ENCODE assay signal across 28 cellular contexts in the genomic region with DNA sequence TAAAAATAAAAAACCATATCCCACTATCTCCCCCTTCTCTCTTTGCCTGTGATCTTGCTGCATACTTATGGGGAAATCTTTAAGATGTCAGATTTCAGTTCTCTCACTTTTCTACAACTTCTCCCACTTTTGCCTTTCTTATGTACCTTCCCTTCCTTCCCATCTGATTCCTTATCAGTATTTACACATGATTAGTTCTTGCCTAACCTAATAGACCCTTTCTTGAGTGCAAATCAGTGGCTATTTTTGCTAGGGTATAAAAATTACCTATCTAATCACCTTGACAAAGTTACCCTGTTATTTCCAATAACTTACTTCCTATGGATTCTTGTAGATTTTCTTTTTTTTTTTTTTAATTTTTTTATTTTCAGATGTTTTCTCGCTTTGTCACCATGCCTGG.
"Had no signal": no experiment of that assay in that cellular context is flagged by ENCODE, and none has a peak within 500 bp of the region (broad histone marks: within the 10 kb centered on the region; RNA-seq: fewer than 3 reads in every experiment).

No MANE protein-coding gene starts in this region.

- DNase-seq: hypothalamus; immature natural killer cell; kidney; left colon; left lung; lower lobe of right lung; mammary epithelial cell; mesenchymal stem cell; naive B cell; natural killer cell; nephron progenitor cell; nucleus accumbens; pancreas; posterior cingulate gyrus; retina; right cardiac atrium; sigmoid colon; small intestine; spleen; stimulated activated CD4-positive, alpha-beta T cell treated with anti-CD3 and anti-CD28 coated beads, Interleukin-4, amount 100 ng/mL, for 24 hours; stimulated activated naive CD4-positive, alpha-beta T cell treated with Interleukin-2 at 50 U/mL for 16 hours; stimulated activated naive CD8-positive, alpha-beta T cell treated with anti-CD3 and anti-CD28 coated beads, Interleukin-15, amount 100 ng/mL, for 72 hours; substantia nigra; uterus had no signal

- ATAC-seq: left colon; left lung; lower lobe of right lung; natural killer cell; pancreas; right cardiac atrium; stimulated activated effector memory CD8-positive, alpha-beta T cell treated with anti-CD3 and anti-CD28 coated beads, Interleukin-12 subunit alpha, Interleukin-12 subunit beta, amount 100 ng/mL, for 72 hours; stimulated activated naive CD8-positive, alpha-beta T cell treated with anti-CD3 and anti-CD28 coated beads, Interleukin-15, amount 100 ng/mL, for 72 hours had no signal

- H3K27ac Mint-ChIP-seq: nephron progenitor cell; stimulated activated effector memory CD8-positive, alpha-beta T cell treated with anti-CD3 and anti-CD28 coated beads, Interleukin-12 subunit alpha, Interleukin-12 subunit beta, amount 100 ng/mL, for 72 hours; stimulated activated naive CD8-positive, alpha-beta T cell treated with anti-CD3 and anti-CD28 coated beads, Interleukin-15, amount 100 ng/mL, for 72 hours; type B pancreatic cell had no signal

- H3K4me3 ChIP-seq: left lung, lower lobe of right lung, pancreas, prostate gland, sigmoid colon, spleen, tibial nerve, uterus had no signal

- H3K4me1 ChIP-seq: pancreas, prostate gland, sigmoid colon, uterus had no signal

- H3K9me3 ChIP-seq: left lung, lower lobe of right lung, pancreas, prostate gland, sigmoid colon, spleen, tibial nerve, uterus had no signal

- H3K4me1 Mint-ChIP-seq: stimulated activated effector memory CD8-positive, alpha-beta T cell treated with anti-CD3 and anti-CD28 coated beads, Interleukin-12 subunit alpha, Interleukin-12 subunit beta, amount 100 ng/mL, for 72 hours had no signal

- H3K27ac ChIP-seq: left lung, lower lobe of right lung, pancreas, prostate gland, sigmoid colon, spleen, tibial nerve, uterus had no signal

- H3K4me3 Mint-ChIP-seq: immature natural killer cell; naive B cell; natural killer cell; nephron progenitor cell; stimulated activated effector memory CD8-positive, alpha-beta T cell treated with anti-CD3 and anti-CD28 coated beads, Interleukin-12 subunit alpha, Interleukin-12 subunit beta, amount 100 ng/mL, for 72 hours; stimulated activated naive CD8-positive, alpha-beta T cell treated with anti-CD3 and anti-CD28 coated beads, Interleukin-15, amount 100 ng/mL, for 72 hours; type B pancreatic cell had no signal

- H3K9me3 Mint-ChIP-seq: immature natural killer cell; naive B cell; natural killer cell; nephron progenitor cell; stimulated activated effector memory CD8-positive, alpha-beta T cell treated with anti-CD3 and anti-CD28 coated beads, Interleukin-12 subunit alpha, Interleukin-12 subunit beta, amount 100 ng/mL, for 72 hours; stimulated activated naive CD8-positive, alpha-beta T cell treated with anti-CD3 and anti-CD28 coated beads, Interleukin-15, amount 100 ng/mL, for 72 hours; type B pancreatic cell had no signal

- H3K27me3 ChIP-seq: left lung, pancreas, sigmoid colon, spleen, tibial nerve, uterus had no signal

- H3K27me3 Mint-ChIP-seq: naive B cell; stimulated activated naive CD8-positive, alpha-beta T cell treated with anti-CD3 and anti-CD28 coated beads, Interleukin-15, amount 100 ng/mL, for 72 hours; type B pancreatic cell had no signal

- H3K36me3 ChIP-seq: pancreas, prostate gland, uterus had no signal
